11 cellular contexts compared by ENCODE assay signal in the genomic region with DNA sequence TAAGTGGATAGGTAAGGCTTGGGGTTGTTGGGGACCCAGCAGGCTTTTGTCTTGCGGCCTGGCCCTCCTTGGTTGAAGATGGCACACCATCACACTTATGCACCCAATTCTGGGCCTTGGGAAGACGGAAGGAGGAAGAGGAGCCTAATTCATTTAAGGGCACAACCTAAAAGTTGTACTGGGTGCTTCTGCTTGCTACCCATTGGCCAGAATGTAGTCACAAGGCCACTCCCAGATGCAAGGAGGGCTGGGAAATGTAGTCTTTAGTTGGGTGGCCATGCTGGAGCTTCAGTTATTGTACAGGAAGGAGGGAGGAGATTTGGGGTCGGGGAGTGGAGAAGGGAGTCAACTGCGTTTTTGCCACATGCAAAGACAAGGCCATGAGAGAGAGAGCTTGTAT.
DNase-seq lines count a peak whose midpoint lies in the region; ATAC-seq, FAIRE-seq and TF ChIP-seq lines count a peak whose summit lies in the region.
"Had no signal": no experiment of that assay in that cellular context is flagged by ENCODE, and none has a peak within 500 bp of the region (broad histone marks: within the 10 kb centered on the region; RNA-seq: fewer than 3 reads in every experiment).

No MANE protein-coding gene starts in this region.

- POLR2A ChIA-PET in K562 (lab: Yijun Ruan, JAX), result interaction anchor here (0.6 kb wide), 1 partner anchor 10 kb away, joined by 3 read pairs; no protein-coding TSS in a partner anchor

- H3K4me3 ChIP-seq in K562 (no peak overlapping the region), neural progenitor cell (no peak overlapping the region)
- H3K4me3 ChIP-seq: skin epidermis had no signal

- H3K9me3 Mint-ChIP-seq in neural progenitor cell, result no peaks in the 10 kb centered on the region

- TF ChIP-seq EP300 in K562 (IDR thresholded peaks at IDR 0.05; ENCODE audit: low read length), result no peak

- H3K27ac Mint-ChIP-seq in neural progenitor cell, result no peak overlapping the region

- no TSS peak for BruUV-seq in K562 (replicated peaks; lab: Mats Ljungman, UMichigan)

- H3K27me3 ChIP-seq in K562 (ENCODE audit: control insufficient read depth in 2 of 2, insufficient read depth in 2 of 2, low read length in 2 of 2) (peaks cover 25 to 72% of the 10 kb centered on the region in 2 experiments; a peak in 4 of 5 replicates), neural progenitor cell (no peaks in the 10 kb centered on the region)

- intact Hi-C loops in K562 (cut with micrococcal nuclease), result no loop called here

- no peak for TF ChIP-seq RAD21 in K562 (CRISPR knock-in tag; conservative IDR thresholded peaks at IDR 0.05 in 1 of 2, IDR thresholded peaks at IDR 0.05 in 1 of 2)

- H3K9ac ChIP-seq in K562 (ENCODE audit: insufficient read depth in 1 of 2, low read depth in 2 of 2, low read length in 2 of 2) (peak overlapping the region in 1 of 2 experiments; percentile 52; a peak in 1 of 4 replicates), neural progenitor cell (no peak overlapping the region)

- TF ChIP-seq CTCF in K562 (IDR thresholded peaks at IDR 0.05 in 2 of 3, conservative IDR thresholded peaks at IDR 0.05 in 1 of 3; ENCODE audit: insufficient read depth in 2 of 3, low read depth in 1 of 3, low read length in 3 of 3) (no peak), neural progenitor cell (IDR thresholded peaks at IDR 0.05) (no peak)

- H2AFZ ChIP-seq in K562 (ENCODE audit: low read depth, low read length) (peak overlapping the region; percentile 94), neural progenitor cell (replicated peaks) (peak overlapping the region; percentile 94)

- H3K4me1 ChIP-seq in K562 (replicated peaks in 1 of 2; ENCODE audit: control insufficient read depth in 2 of 2, insufficient read depth in 2 of 2, low read length in 2 of 2), result peaks cover 3 to 9% of the 10 kb centered on the region in 2 experiments; a peak in 3 of 5 replicates
- H3K4me1 ChIP-seq in neural progenitor cell, result no peaks in the 10 kb centered on the region

- H3K27me3 Mint-ChIP-seq in neural progenitor cell (ENCODE audit: insufficient read depth, low read depth), result peaks cover 13% of the 10 kb centered on the region

- H3K36me3 ChIP-seq in K562 (ENCODE audit: control insufficient read depth, insufficient read depth, low read length), result no peaks in the 10 kb centered on the region
- no peaks in the 10 kb centered on the region for H3K36me3 ChIP-seq in neural progenitor cell

- no peak overlapping the region for H3K27ac ChIP-seq in K562 (ENCODE audit: extremely low read depth, low read depth, low read length)
- no peak overlapping the region for H3K27ac ChIP-seq in neural progenitor cell
- H3K27ac ChIP-seq: 22Rv1 had no signal

- peak; percentile 8 for DNase-seq in DMS53 (lab: John Stamatoyannopoulos, UW)
- DNase-seq in DMS53 treated with DMSO at 0.1 percent for 48 hours (lab: John Stamatoyannopoulos, UW; ENCODE audit: unreplicated experiment), result no peak
- DNase-seq in NCI-H226, result peak; percentile 51
- DNase-seq in K562 (ENCODE audit: extremely low read depth in 1 of 4, low spot score in 3 of 4), result peak; percentile 50 to 70 (median 65)
- DNase-seq in neural progenitor cell (ENCODE audit: low spot score), result no peak
- DNase-seq in dedifferentiated amniotic fluid mesenchymal stem cell (ENCODE audit: extremely low spot score), result no peak
- no peak for DNase-seq in NCI-H187 (lab: John Stamatoyannopoulos, UW)
- DNase-seq: effector memory CD4-positive, alpha-beta T cell had no signal

- H3K36me3 Mint-ChIP-seq in neural progenitor cell, result no peaks in the 10 kb centered on the region

- peaks cover under 1% of the 10 kb centered on the region for H3K4me1 Mint-ChIP-seq in neural progenitor cell

- WGBS in K562 (ENCODE audit: insufficient coverage, low coverage, missing lambda C conversion rate), result 8% methylated on average over 4 of the region's 4 CpGs

- FAIRE-seq in K562 (lab: Jason Lieb, UNC), result peak; percentile 93

- in situ Hi-C loops in K562 (cut with MboI), result no loop called here

- H3K79me2 ChIP-seq in K562 (ENCODE audit: control insufficient read depth, insufficient read depth, low read length), result no peaks in the 10 kb centered on the region
- H3K79me2 ChIP-seq in neural progenitor cell (ENCODE audit: low read depth), result no peaks in the 10 kb centered on the region

- no peak overlapping the region for H3K4me3 Mint-ChIP-seq in neural progenitor cell

- H3K9me1 ChIP-seq in K562 (ENCODE audit: control insufficient read depth, insufficient read depth, low read length), result no peaks in the 10 kb centered on the region

- H3K4me2 ChIP-seq in K562 (ENCODE audit: insufficient read depth, low read length) (peak overlapping the region; percentile 36), neural progenitor cell (no peak overlapping the region)

- no peaks in the 10 kb centered on the region for H3K9me3 ChIP-seq in K562 (replicated peaks; ENCODE audit: control insufficient read depth, insufficient read depth, low read depth, low read length)
- no peaks in the 10 kb centered on the region for H3K9me3 ChIP-seq in neural progenitor cell (ENCODE audit: low read depth)

- peak; percentile 96 for ATAC-seq in K562
- ATAC-seq in HG02840 (IDR thresholded peaks at IDR 0.05; ENCODE audit: low FRiP score, unreplicated experiment), result no peak

- CTCF ChIA-PET in K562 (lab: Yijun Ruan, JAX; ENCODE audit: low intra/inter-chr PET ratio), result no interaction called here

- no peak for TF ChIP-seq POLR2A in K562 (conservative IDR thresholded peaks at IDR 0.05)

- H3F3A ChIP-seq in neural progenitor cell (ENCODE audit: low read depth), result no peaks in the 10 kb centered on the region

- 0 out of 2 replicates have a peak, but pooled peaks cover 7% of the 10 kb centered on the region for H4K20me1 ChIP-seq in K562 (replicated peaks; ENCODE audit: control insufficient read depth, insufficient read depth, low read length)
- H4K20me1 ChIP-seq in neural progenitor cell (ENCODE audit: low read depth), result no peaks in the 10 kb centered on the region

TF ChIP-seq in K562, 482 proteins besides CTCF, POLR2A, EP300 and RAD21 (continues in another document):
- TF ChIP-seq, protein P1, sequence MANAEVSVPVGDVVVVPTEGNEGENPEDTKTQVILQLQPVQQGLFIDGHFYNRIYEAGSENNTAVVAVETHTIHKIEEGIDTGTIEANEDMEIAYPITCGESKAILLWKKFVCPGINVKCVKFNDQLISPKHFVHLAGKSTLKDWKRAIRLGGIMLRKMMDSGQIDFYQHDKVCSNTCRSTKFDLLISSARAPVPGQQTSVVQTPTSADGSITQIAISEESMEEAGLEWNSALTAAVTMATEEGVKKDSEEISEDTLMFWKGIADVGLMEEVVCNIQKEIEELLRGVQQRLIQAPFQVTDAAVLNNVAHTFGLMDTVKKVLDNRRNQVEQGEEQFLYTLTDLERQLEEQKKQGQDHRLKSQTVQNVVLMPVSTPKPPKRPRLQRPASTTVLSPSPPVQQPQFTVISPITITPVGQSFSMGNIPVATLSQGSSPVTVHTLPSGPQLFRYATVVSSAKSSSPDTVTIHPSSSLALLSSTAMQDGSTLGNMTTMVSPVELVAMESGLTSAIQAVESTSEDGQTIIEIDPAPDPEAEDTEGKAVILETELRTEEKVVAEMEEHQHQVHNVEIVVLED (CRISPR knock-in tag; IDR thresholded peaks at IDR 0.05), result no peak
- TF ChIP-seq, protein P2, sequence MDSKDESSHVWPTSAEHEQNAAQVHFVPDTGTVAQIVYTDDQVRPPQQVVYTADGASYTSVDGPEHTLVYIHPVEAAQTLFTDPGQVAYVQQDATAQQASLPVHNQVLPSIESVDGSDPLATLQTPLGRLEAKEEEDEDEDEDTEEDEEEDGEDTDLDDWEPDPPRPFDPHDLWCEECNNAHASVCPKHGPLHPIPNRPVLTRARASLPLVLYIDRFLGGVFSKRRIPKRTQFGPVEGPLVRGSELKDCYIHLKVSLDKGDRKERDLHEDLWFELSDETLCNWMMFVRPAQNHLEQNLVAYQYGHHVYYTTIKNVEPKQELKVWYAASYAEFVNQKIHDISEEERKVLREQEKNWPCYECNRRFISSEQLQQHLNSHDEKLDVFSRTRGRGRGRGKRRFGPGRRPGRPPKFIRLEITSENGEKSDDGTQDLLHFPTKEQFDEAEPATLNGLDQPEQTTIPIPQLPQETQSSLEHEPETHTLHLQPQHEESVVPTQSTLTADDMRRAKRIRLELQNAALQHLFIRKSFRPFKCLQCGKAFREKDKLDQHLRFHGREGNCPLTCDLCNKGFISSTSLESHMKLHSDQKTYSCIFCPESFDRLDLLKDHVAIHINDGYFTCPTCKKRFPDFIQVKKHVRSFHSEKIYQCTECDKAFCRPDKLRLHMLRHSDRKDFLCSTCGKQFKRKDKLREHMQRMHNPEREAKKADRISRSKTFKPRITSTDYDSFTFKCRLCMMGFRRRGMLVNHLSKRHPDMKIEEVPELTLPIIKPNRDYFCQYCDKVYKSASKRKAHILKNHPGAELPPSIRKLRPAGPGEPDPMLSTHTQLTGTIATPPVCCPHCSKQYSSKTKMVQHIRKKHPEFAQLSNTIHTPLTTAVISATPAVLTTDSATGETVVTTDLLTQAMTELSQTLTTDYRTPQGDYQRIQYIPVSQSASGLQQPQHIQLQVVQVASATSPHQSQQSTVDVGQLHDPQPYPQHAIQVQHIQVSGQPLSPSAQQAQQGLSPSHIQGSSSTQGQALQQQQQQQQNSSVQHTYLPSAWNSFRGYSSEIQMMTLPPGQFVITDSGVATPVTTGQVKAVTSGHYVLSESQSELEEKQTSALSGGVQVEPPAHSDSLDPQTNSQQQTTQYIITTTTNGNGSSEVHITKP (IDR thresholded peaks at IDR 0.05; ENCODE audit: partially characterized antibody), result peak; percentile 44
- no peak for TF ChIP-seq NR3C1 (CRISPR knock-in tag; IDR thresholded peaks at IDR 0.05)
- TF ChIP-seq, protein P3, sequence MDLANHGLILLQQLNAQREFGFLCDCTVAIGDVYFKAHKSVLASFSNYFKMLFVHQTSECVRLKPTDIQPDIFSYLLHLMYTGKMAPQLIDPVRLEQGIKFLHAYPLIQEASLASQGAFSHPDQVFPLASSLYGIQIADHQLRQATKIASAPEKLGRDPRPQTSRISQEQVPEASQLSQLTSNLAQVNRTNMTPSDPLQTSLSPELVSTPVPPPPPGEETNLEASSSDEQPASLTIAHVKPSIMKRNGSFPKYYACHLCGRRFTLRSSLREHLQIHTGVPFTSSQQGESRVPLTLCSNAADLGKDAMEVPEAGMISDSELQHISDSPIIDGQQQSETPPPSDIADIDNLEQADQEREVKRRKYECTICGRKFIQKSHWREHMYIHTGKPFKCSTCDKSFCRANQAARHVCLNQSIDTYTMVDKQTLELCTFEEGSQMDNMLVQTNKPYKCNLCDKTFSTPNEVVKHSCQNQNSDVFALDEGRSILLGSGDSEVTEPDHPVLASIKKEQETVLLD (IDR thresholded peaks at IDR 0.05), result no peak
- no peak for TF ChIP-seq SOX6 (IDR thresholded peaks at IDR 0.05)
- TF ChIP-seq, protein P4, sequence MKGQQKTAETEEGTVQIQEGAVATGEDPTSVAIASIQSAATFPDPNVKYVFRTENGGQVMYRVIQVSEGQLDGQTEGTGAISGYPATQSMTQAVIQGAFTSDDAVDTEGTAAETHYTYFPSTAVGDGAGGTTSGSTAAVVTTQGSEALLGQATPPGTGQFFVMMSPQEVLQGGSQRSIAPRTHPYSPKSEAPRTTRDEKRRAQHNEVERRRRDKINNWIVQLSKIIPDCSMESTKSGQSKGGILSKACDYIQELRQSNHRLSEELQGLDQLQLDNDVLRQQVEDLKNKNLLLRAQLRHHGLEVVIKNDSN (CRISPR knock-in tag; IDR thresholded peaks at IDR 0.05), result peak; percentile 86

Comparison
In these comparisons a context has a peak if more than half of its experiments do, and no peak if none do; other contexts are left out.
1. DNase-seq: peak in DMS53 (single experiment), NCI-H226 (single experiment) and K562 (4 of 4); none in DMS53 treated with DMSO at 0.1 percent for 48 hours (single experiment), neural progenitor cell (single experiment), dedifferentiated amniotic fluid mesenchymal stem cell (single experiment) and NCI-H187 (0 of 2).